26 cellular contexts compared by ENCODE assay signal in the genomic region with DNA sequence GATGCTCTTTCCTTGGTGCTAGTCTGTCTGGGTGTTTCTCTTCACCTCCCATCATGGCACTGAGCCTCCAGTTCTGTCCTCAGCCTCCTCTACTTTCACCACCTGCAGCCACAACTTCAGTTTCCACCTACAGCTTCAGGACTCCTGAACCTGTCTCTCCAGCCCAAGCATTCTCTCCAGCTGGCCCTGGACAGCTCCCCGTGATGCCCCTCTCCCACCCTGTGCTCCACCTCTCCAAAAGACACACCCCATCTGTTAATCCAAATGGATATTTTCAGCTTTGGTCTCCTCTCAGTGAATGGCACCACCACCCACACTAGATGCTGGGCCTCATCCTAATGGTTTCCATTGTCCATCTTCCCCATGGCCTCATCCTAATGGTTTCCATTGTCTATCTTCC.
"Had no signal": no experiment of that assay in that cellular context is flagged by ENCODE, and none has a peak within 500 bp of the region (broad histone marks: within the 10 kb centered on the region; RNA-seq: fewer than 3 reads in every experiment).

No MANE protein-coding gene starts in this region.

- H3K27ac Mint-ChIP-seq: activated CD8-positive, alpha-beta memory T cell treated with anti-CD3 and anti-CD28 coated beads, Interleukin-2, amount 10 ng/mL, durations not matched to agents 7 days and 5 days; activated naive CD4-positive, alpha-beta T cell treated with anti-CD3 and anti-CD28 coated beads, Interleukin-2, amount 50 U/mL, for 72 hours; activated naive CD8-positive, alpha-beta T cell treated with anti-CD3 and anti-CD28 coated beads, Interleukin-2, amount 50 U/mL, for 24 hours; activated T-cell treated with anti-CD3 and anti-CD28 coated beads, Interleukin-2, amount 50 U/mL, for 24 hours; activated T-helper 1 cell treated with anti-CD3 and anti-CD28 coated beads, Interleukin-12 subunit alpha, Interleukin-12 subunit beta, Interleukin-2, Interleukin-4 antibody, amounts not matched to agents 30 ng/mL and 10 ng/mL and 1 ng/mL, durations not matched to agents 14 hours and 24 hours and 36 hours; brain; T-helper 1 cell treated with Interleukin-12 subunit alpha and Interleukin-12 subunit beta and Interleukin-4 antibody, amounts not matched to agents 30 μg/mL and 1 μg/mL, for 36 hours had no signal

- H3K36me3 Mint-ChIP-seq: brain had no signal

- H3K4me3 Mint-ChIP-seq: activated CD8-positive, alpha-beta memory T cell treated with anti-CD3 and anti-CD28 coated beads, Interleukin-2, amount 10 ng/mL, durations not matched to agents 7 days and 5 days; activated naive CD8-positive, alpha-beta T cell treated with anti-CD3 and anti-CD28 coated beads, Interleukin-2, amount 50 U/mL, for 24 hours; activated T-cell treated with anti-CD3 and anti-CD28 coated beads, Interleukin-2, amount 50 U/mL, for 24 hours; activated T-helper 1 cell treated with anti-CD3 and anti-CD28 coated beads, Interleukin-12 subunit alpha, Interleukin-12 subunit beta, Interleukin-2, Interleukin-4 antibody, amounts not matched to agents 30 ng/mL and 10 ng/mL and 1 ng/mL, durations not matched to agents 14 hours and 24 hours and 36 hours; brain; central memory CD8-positive, alpha-beta T cell; T-helper 1 cell treated with Interleukin-12 subunit alpha and Interleukin-12 subunit beta and Interleukin-4 antibody, amounts not matched to agents 30 μg/mL and 1 μg/mL, for 36 hours had no signal

- ATAC-seq: activated CD4-positive, CD25-positive, alpha-beta regulatory T cell treated with anti-CD3 and anti-CD28 coated beads, Interleukin-2, amount 50 U/mL, for 24 hours; activated CD8-positive, alpha-beta memory T cell treated with anti-CD3 and anti-CD28 coated beads, Interleukin-2, amount 10 ng/mL, durations not matched to agents 7 days and 5 days; activated naive CD4-positive, alpha-beta T cell treated with anti-CD3 and anti-CD28 coated beads, Interleukin-2, amount 50 U/mL, for 72 hours; activated naive CD8-positive, alpha-beta T cell treated with anti-CD3 and anti-CD28 coated beads, Interleukin-2, amount 50 U/mL, for 24 hours; Panc1; Right ventricle myocardium inferior had no signal

- DNase-seq: activated CD4-positive, alpha-beta T cell treated with anti-CD3 and anti-CD28 coated beads for 4 hours; activated CD8-positive, alpha-beta memory T cell treated with anti-CD3 and anti-CD28 coated beads, Interleukin-2, amount 10 ng/mL, durations not matched to agents 7 days and 5 days; activated effector memory CD4-positive, alpha-beta T cell treated with anti-CD3 and anti-CD28 coated beads, Interleukin-2, amount 50 U/mL, for 16 hours; activated naive CD4-positive, alpha-beta T cell treated with Interleukin-2 at 50 U/mL for 16 hours; activated naive CD8-positive, alpha-beta T cell treated with anti-CD3 and anti-CD28 coated beads, Interleukin-2, amount 50 U/mL, for 24 hours; activated T-cell treated with anti-CD3 and anti-CD28 coated beads, Interleukin-2, amount 50 U/mL, for 24 hours; amniotic stem cell; MM.1S; NCI-H1105; NCI-H1436; NCI-H1694 treated with DMSO at 0.1 percent for 48 hours; NCI-H2029 treated with DMSO at 0.1 percent for 48 hours; NCI-H345; NCI-H510A; NCI-H526 treated with DMSO at 0.1 percent for 48 hours; NCI-H82; OCI-M1; RPMI8226 had no signal

- H3K27me3 Mint-ChIP-seq: activated CD8-positive, alpha-beta memory T cell treated with anti-CD3 and anti-CD28 coated beads, Interleukin-2, amount 10 ng/mL, durations not matched to agents 7 days and 5 days; activated naive CD8-positive, alpha-beta T cell treated with anti-CD3 and anti-CD28 coated beads, Interleukin-2, amount 50 U/mL, for 24 hours; activated T-cell treated with anti-CD3 and anti-CD28 coated beads, Interleukin-2, amount 50 U/mL, for 24 hours; brain; central memory CD8-positive, alpha-beta T cell had no signal
